Comparison of ENCODE assay signal across 1 cellular context in genomic region chr2:68345129-68345875, GRCh38.
TF ChIP-seq lines count a peak whose summit lies in the region.

No MANE protein-coding gene starts in this region.

TF ChIP-seq in GM23338, 12 proteins besides CTCF, POLR2A, EP300 and RAD21 (continued from another document):
- TF ChIP-seq, protein P1, sequence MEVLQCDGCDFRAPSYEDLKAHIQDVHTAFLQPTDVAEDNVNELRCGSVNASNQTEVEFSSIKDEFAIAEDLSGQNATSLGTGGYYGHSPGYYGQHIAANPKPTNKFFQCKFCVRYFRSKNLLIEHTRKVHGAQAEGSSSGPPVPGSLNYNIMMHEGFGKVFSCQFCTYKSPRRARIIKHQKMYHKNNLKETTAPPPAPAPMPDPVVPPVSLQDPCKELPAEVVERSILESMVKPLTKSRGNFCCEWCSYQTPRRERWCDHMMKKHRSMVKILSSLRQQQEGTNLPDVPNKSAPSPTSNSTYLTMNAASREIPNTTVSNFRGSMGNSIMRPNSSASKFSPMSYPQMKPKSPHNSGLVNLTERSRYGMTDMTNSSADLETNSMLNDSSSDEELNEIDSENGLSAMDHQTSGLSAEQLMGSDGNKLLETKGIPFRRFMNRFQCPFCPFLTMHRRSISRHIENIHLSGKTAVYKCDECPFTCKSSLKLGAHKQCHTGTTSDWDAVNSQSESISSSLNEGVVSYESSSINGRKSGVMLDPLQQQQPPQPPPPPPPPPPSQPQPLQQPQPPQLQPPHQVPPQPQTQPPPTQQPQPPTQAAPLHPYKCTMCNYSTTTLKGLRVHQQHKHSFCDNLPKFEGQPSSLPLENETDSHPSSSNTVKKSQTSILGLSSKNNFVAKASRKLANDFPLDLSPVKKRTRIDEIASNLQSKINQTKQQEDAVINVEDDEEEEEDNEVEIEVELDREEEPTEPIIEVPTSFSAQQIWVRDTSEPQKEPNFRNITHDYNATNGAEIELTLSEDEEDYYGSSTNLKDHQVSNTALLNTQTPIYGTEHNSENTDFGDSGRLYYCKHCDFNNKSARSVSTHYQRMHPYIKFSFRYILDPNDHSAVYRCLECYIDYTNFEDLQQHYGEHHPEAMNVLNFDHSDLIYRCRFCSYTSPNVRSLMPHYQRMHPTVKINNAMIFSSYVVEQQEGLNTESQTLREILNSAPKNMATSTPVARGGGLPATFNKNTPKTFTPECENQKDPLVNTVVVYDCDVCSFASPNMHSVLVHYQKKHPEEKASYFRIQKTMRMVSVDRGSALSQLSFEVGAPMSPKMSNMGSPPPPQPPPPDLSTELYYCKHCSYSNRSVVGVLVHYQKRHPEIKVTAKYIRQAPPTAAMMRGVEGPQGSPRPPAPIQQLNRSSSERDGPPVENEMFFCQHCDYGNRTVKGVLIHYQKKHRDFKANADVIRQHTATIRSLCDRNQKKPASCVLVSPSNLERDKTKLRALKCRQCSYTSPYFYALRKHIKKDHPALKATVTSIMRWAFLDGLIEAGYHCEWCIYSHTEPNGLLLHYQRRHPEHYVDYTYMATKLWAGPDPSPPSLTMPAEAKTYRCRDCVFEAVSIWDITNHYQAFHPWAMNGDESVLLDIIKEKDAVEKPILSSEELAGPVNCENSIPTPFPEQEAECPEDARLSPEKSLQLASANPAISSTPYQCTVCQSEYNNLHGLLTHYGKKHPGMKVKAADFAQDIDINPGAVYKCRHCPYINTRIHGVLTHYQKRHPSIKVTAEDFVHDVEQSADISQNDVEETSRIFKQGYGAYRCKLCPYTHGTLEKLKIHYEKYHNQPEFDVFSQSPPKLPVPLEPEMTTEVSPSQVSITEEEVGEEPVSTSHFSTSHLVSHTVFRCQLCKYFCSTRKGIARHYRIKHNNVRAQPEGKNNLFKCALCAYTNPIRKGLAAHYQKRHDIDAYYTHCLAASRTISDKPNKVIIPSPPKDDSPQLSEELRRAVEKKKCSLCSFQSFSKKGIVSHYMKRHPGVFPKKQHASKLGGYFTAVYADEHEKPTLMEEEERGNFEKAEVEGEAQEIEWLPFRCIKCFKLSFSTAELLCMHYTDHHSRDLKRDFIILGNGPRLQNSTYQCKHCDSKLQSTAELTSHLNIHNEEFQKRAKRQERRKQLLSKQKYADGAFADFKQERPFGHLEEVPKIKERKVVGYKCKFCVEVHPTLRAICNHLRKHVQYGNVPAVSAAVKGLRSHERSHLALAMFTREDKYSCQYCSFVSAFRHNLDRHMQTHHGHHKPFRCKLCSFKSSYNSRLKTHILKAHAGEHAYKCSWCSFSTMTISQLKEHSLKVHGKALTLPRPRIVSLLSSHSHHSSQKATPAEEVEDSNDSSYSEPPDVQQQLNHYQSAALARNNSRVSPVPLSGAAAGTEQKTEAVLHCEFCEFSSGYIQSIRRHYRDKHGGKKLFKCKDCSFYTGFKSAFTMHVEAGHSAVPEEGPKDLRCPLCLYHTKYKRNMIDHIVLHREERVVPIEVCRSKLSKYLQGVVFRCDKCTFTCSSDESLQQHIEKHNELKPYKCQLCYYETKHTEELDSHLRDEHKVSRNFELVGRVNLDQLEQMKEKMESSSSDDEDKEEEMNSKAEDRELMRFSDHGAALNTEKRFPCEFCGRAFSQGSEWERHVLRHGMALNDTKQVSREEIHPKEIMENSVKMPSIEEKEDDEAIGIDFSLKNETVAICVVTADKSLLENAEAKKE (CRISPR knock-in tag; IDR thresholded peaks at IDR 0.05): no peak
- TF ChIP-seq ETS1 (IDR thresholded peaks at IDR 0.05): no peak
- no peak for TF ChIP-seq ZNF114 (CRISPR knock-in tag; IDR thresholded peaks at IDR 0.05)
- no peak for TF ChIP-seq NANOG (IDR thresholded peaks at IDR 0.05; ENCODE audit: borderline replicate concordance)
- no peak for TF ChIP-seq STAT1 (IDR thresholded peaks at IDR 0.05; ENCODE audit: unreplicated experiment)
- TF ChIP-seq EZH2phosphoT487 (IDR thresholded peaks at IDR 0.05; ENCODE audit: unreplicated experiment): no peak
- TF ChIP-seq CREB1 (CRISPR knock-in tag; IDR thresholded peaks at IDR 0.05; ENCODE audit: low read depth): no peak
TF ChIP-seq in GM23338: peak in this region for 0.
